ENCODE assay signal across 19 cellular contexts in the genomic region with DNA sequence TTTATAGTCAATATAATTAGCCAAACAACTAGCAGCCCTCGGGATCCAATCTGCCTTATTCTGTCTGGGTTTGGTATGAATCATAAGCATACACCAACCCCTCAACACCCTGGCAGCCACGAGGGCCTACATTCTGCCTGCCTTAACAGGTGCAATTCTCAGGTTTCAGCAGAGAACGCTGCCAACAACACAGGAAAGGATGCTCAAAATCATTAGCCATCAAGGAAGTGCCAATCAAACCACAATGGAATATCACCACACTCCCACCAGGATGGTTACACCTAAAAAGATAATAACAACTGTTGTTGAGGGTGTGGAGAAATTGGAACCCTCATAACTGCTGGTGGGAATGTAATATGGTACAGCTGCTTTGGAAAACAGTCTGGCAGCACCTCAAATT.
DNase-seq lines count a peak whose midpoint lies in the region; ATAC-seq lines count a peak whose summit lies in the region.
"Had no signal": no experiment of that assay in that cellular context is flagged by ENCODE, and none has a peak within 500 bp of the region (broad histone marks: within the 10 kb centered on the region; RNA-seq: fewer than 3 reads in every experiment).

No MANE protein-coding gene starts in this region.

- DNase-seq in NCI-H146 (lab: John Stamatoyannopoulos, UW): peak; percentile 15
- DNase-seq in NCI-H146 treated with DMSO at 0.1 percent for 48 hours (lab: John Stamatoyannopoulos, UW; ENCODE audit: unreplicated experiment): no peak
- peak; percentile 70 for DNase-seq in NCI-H2029 treated with DMSO at 0.1 percent for 48 hours (lab: John Stamatoyannopoulos, UW)
- peak; percentile 80 for DNase-seq in NCI-H69 (lab: John Stamatoyannopoulos, UW)
- DNase-seq in skeletal muscle cell (ENCODE audit: low read depth): peak; percentile 62
- no peak for DNase-seq in putamen (ENCODE audit: low spot score)
- no peak for DNase-seq in islet precursor cell
- DNase-seq: activated CD4-positive, CD25-positive, alpha-beta regulatory T cell; activated naive CD8-positive, alpha-beta T cell treated with anti-CD3 and anti-CD28 coated beads, Interleukin-2, amount 10 ng/mL, durations not matched to agents 7 days and 5 days; BE2C; colonic mucosa; foreskin keratinocyte; mesendoderm; NCI-H187; nephron progenitor cell; stimulated activated CD4-positive, alpha-beta T cell treated with anti-CD3 and anti-CD28 coated beads, Interleukin-15, amount 100 ng/mL, for 24 hours; stimulated activated naive B cell treated with anti-CD40 and anti-IgM and Interleukin-4, amounts not matched to agents 10 μg/mL and 1 μg/mL and 100 μg/mL, for 72 hours; trophoblast cell had no signal

- no peak overlapping the region for H3K4me3 ChIP-seq in skeletal muscle cell (ENCODE audit: low read depth, low read length)
- H3K4me3 ChIP-seq: colonic mucosa had no signal

- ATAC-seq in HG03442 (IDR thresholded peaks at IDR 0.05; ENCODE audit: unreplicated experiment): no peak
- ATAC-seq: foreskin keratinocyte; stimulated activated naive B cell treated with anti-CD40 and anti-IgM and Interleukin-4, amounts not matched to agents 10 μg/mL and 1 μg/mL and 100 μg/mL, for 72 hours had no signal

Comparison
In these comparisons a context has a peak if more than half of its experiments do, and no peak if none do; other contexts are left out.
1. DNase-seq: peak in NCI-H146 (single experiment), NCI-H2029 treated with DMSO at 0.1 percent for 48 hours (single experiment), NCI-H69 (single experiment) and skeletal muscle cell (single experiment); none in NCI-H146 treated with DMSO at 0.1 percent for 48 hours (single experiment), putamen (single experiment) and islet precursor cell (single experiment).